8 cellular contexts compared by ENCODE assay signal in the genomic region with DNA sequence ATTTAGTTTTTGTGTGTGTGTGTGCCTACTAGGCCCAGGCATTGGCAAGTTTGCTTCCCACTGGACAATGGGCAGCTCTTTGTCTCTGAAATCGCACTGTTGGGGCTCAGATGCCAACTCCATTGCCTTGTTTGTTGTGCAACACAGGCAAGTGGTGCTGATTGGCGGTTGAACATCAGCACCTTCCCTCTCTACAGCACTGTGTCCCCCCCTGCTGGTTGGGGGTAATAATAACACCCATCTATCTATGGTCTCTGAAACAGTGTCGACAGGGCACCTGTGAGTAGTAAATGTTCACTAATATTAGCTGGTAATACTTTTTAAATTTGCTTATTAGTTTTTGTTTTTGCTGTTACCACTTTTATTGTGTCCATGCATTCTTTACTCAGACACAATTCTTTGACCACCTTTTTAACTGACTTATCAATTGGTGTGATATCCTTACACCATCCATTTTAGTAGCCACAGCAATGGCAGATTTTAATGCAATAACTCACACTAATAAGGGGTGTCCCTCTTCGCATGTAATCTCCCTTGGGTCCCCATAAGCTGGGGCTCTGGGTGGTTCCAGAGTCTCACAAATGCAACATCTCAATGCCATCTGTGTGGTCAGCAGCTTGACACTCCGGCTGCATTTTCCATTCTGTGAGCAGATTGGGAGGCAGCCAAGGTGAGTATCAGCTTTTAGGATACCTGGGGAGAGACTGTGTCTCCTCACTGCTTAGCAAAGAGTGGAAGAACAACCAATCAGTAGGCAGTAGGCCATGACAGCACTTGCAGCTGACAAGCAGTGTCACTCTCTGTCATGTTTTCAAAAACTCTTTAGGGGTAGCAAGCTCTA. TPM values are rescaled to one million over a fixed set of nuclear protein-coding genes. Genes with fewer than 3 reads are reported as not detected.
DNase-seq lines count a peak whose midpoint lies in the region; ATAC-seq and TF ChIP-seq lines count a peak whose summit lies in the region.

No MANE protein-coding gene starts in this region.

- 70 to 74% (median 73%) methylated on average over 5 of the region's 5 CpGs for WGBS in ovary, 3 donors

- TF ChIP-seq POLR2A in ovary (IDR thresholded peaks at IDR 0.05), result no peak

- TF ChIP-seq CTCF in AG09309 (IDR thresholded peaks at IDR 0.05; ENCODE audit: control insufficient read depth, insufficient read depth, low read depth, low read length, missing control alignments) (peak; percentile 36), GM12872 (IDR thresholded peaks at IDR 0.05; ENCODE audit: insufficient read depth, low read depth, low read length) (peak; percentile 46; the same call in 1 of the 3 replicates), astrocyte of the spinal cord (IDR thresholded peaks at IDR 0.05; ENCODE audit: low read depth, low read length) (peak; percentile 12), nephron progenitor cell (IDR thresholded peaks at IDR 0.05) (peak; percentile 69), ovary (IDR thresholded peaks at IDR 0.05) (no peak)

- H3K36me3 ChIP-seq in ovary, result no peaks in the 10 kb centered on the region

- in situ Hi-C loops in astrocyte of the spinal cord (cut with HindIII; ENCODE audit: low sequenced_read_pairs), result no loop called here

- peaks cover 26% of the 10 kb centered on the region for H3K27me3 Mint-ChIP-seq in nephron progenitor cell (ENCODE audit: low read depth, poor library complexity)

- H3K4me1 Mint-ChIP-seq in nephron progenitor cell, result peaks cover 48% of the 10 kb centered on the region

- no peak for TF ChIP-seq EP300 in ovary (IDR thresholded peaks at IDR 0.05)

- no peak for ATAC-seq in GM21390 (IDR thresholded peaks at IDR 0.05; ENCODE audit: unreplicated experiment)

- DNase-seq in AG09309 (ENCODE audit: low read depth) (no peak), NCI-H460 (ENCODE audit: extremely low read depth, low read depth) (peak; percentile 6), astrocyte of the spinal cord (ENCODE audit: low read depth, low spot score) (no peak), nephron progenitor cell (peak; percentile 60), ovary (no peak)
- DNase-seq in central memory CD4-positive, alpha-beta T cell, result no peak

- no peak overlapping the region for H3K27ac ChIP-seq in ovary

- no peaks in the 10 kb centered on the region for H3K36me3 Mint-ChIP-seq in nephron progenitor cell (ENCODE audit: low read depth)

- H3K9me3 Mint-ChIP-seq in nephron progenitor cell, result peaks cover 6% of the 10 kb centered on the region

- intact Hi-C loops in ovary (cut with DNase I), result no loop called here

- no peaks in the 10 kb centered on the region for H3K27me3 ChIP-seq in ovary

- H3K4me3 ChIP-seq in AG09309 (ENCODE audit: control insufficient read depth, low read depth, low read length), result no peak overlapping the region
- no peak overlapping the region for H3K4me3 ChIP-seq in astrocyte of the spinal cord (ENCODE audit: low read depth, low read length)
- no peak overlapping the region for H3K4me3 ChIP-seq in ovary

- H3K4me1 ChIP-seq in ovary (ENCODE audit: insufficient read depth), result no peaks in the 10 kb centered on the region

- H3K27ac Mint-ChIP-seq in nephron progenitor cell, result no peak overlapping the region

- no peaks in the 10 kb centered on the region for H3K9me3 ChIP-seq in ovary

- H3K4me3 Mint-ChIP-seq in nephron progenitor cell, result no peak overlapping the region

RNA-seq across cellular contexts. Expression of a gene that starts 47.7 kb away (rescaled TPM):
- 47.8 and 50.6 TPM in 2 replicates for total RNA-seq in NCI-H460 (2014; rRNA removed; shearing (Covaris generic))
- 30.5 and 36.8 TPM in 2 replicates for polyA plus RNA-seq in NCI-H460 (2014; cell fraction: nucleus; rRNA removed)
- 10 to 100 TPM; 20.1 to 29.3 (median 23.8) TPM for total RNA-seq in ovary
- polyA plus RNA-seq in ovary, result 10 to 100 TPM; 19.3 to 37.7 TPM

Comparison
In these comparisons a context has a peak if more than half of its experiments do, and no peak if none do; other contexts are left out.
1. DNase-seq: peak in NCI-H460 (single experiment) and nephron progenitor cell (single experiment); none in AG09309 (single experiment), astrocyte of the spinal cord (single experiment), ovary (0 of 5) and central memory CD4-positive, alpha-beta T cell (single experiment).
2. CTCF ChIP-seq: peak in AG09309 (single experiment), GM12872 (single experiment), astrocyte of the spinal cord (single experiment) and nephron progenitor cell (single experiment); none in ovary (0 of 3).